In genomic region chr2:9970386-9971044, GRCh38 we compare ENCODE assay signal across 18 cellular contexts. TPM values are rescaled to one million over a fixed set of nuclear protein-coding genes. Genes with fewer than 3 reads are reported as not detected.
A peak's percentile ranks its signal among the peaks of the same experiment; 100 is the strongest.
DNase-seq lines count a peak whose midpoint lies in the region; FAIRE-seq and TF ChIP-seq lines count a peak whose summit lies in the region.
"Had no signal": no experiment of that assay in that cellular context is flagged by ENCODE, and none has a peak within 500 bp of the region (broad histone marks: within the 10 kb centered on the region; RNA-seq: fewer than 3 reads in every experiment).

No MANE protein-coding gene starts in this region.

- DNase-seq in PC-9 (no peak), fibroblast of peridontal ligament (ENCODE audit: extremely low read depth) (peak; percentile 47), small intestine (no peak), thyroid gland (no peak), lower leg skin (ENCODE audit: low spot score in 2 of 2) (no peak)
- DNase-seq in effector CD8-positive, alpha-beta T cell (lab: John Stamatoyannopoulos, UW): no peak
- DNase-seq: activated naive CD8-positive, alpha-beta T cell treated with anti-CD3 and anti-CD28 coated beads for 36 hours; C1 segment of cervical spinal cord; colonic mucosa; DMS153; GF-D8; NCI-H1436; pancreas; stimulated activated CD4-positive, alpha-beta T cell treated with anti-CD3 and anti-CD28 coated beads, Interleukin-4, amount 100 ng/mL, for 24 hours had no signal

- H3K79me2 ChIP-seq in PC-9 (ENCODE audit: low read depth) (peaks cover 18% of the 10 kb centered on the region), parathyroid adenoma (no peaks in the 10 kb centered on the region)

- H3K9ac ChIP-seq in parathyroid adenoma: no peak overlapping the region

- no TSS peak for BruUV-seq in PC-9 (replicated peaks; lab: Mats Ljungman, UMichigan)

- no peak overlapping the region; the same call in 1 of the 2 replicates for H3K4me3 ChIP-seq in PC-9
- H3K4me3 ChIP-seq in parathyroid adenoma (ENCODE audit: low read depth, low read length): no peak overlapping the region
- H3K4me3 ChIP-seq in small intestine (ENCODE audit: low read depth in 1 of 2, low read length in 2 of 2): no peak overlapping the region
- H3K4me3 ChIP-seq in thyroid gland (replicated peaks in 1 of 3): no peak overlapping the region
- H3K4me3 ChIP-seq in lower leg skin (ENCODE audit: low read depth, poor library complexity, severe bottlenecking): no peak overlapping the region
- H3K4me3 ChIP-seq: colonic mucosa, GM12878, pancreas had no signal

- H3K27ac ChIP-seq in C4-2B (peak overlapping the region; percentile 43; the same call in 1 of the 2 replicates), PC-9 (peak overlapping the region; percentile 76), parathyroid adenoma (peak overlapping the region; percentile 49), small intestine (ENCODE audit: low read depth in 1 of 2, low read length in 1 of 2) (no peak overlapping the region), thyroid gland (no peak overlapping the region)
- H3K27ac ChIP-seq: colonic mucosa, HL-60, pancreas had no signal

- H3K9me3 ChIP-seq in PC-9 (ENCODE audit: insufficient read depth, low read depth) (no peaks in the 10 kb centered on the region), parathyroid adenoma (ENCODE audit: control insufficient read depth, low read length) (no peaks in the 10 kb centered on the region), small intestine (ENCODE audit: control insufficient read depth, low read depth) (no peaks in the 10 kb centered on the region), thyroid gland (no peaks in the 10 kb centered on the region)
- H3K9me3 ChIP-seq: colonic mucosa, pancreas had no signal

- TF ChIP-seq CTCF in C4-2B (conservative IDR thresholded peaks at IDR 0.05) (no peak), PC-9 (conservative IDR thresholded peaks at IDR 0.05) (no peak), parathyroid adenoma (IDR thresholded peaks at IDR 0.05) (no peak), thyroid gland (IDR thresholded peaks at IDR 0.05) (no peak), lower leg skin (IDR thresholded peaks at IDR 0.05) (no peak)

- WGBS in small intestine, 3 donors: 71 to 87% (median 82%) methylated on average over 10 of the region's 10 CpGs
- WGBS in thyroid gland, 2 donors: 72 to 78% methylated on average over 10 of the region's 10 CpGs
- WGBS in lower leg skin, 2 donors: 55 to 56% methylated on average over 10 of the region's 10 CpGs

- H3K4me2 ChIP-seq in PC-9: peak overlapping the region; percentile 63
- H3K4me2 ChIP-seq in parathyroid adenoma (ENCODE audit: low read length): peak overlapping the region; percentile 44

- no peaks in the 10 kb centered on the region for H3K9me2 ChIP-seq in PC-9 (ENCODE audit: insufficient read depth)

- FAIRE-seq in small intestine (lab: Jason Lieb, UNC): no peak
- FAIRE-seq: GM12878, pancreas had no signal

- TF ChIP-seq POLR2A in thyroid gland (IDR thresholded peaks at IDR 0.05): no peak
- TF ChIP-seq POLR2A in lower leg skin (IDR thresholded peaks at IDR 0.05): no peak

- POLR2A ChIA-PET in PC-9 (lab: Charles Lee; ENCODE audit: unreplicated experiment): no interaction called here

- peaks cover 43% of the 10 kb centered on the region for H3F3A ChIP-seq in PC-9 (ENCODE audit: insufficient read depth, low read depth)

- peaks cover 53% of the 10 kb centered on the region for H3K4me1 ChIP-seq in PC-9 (replicated peaks; ENCODE audit: insufficient read depth)
- H3K4me1 ChIP-seq in parathyroid adenoma: peaks cover 72% of the 10 kb centered on the region
- H3K4me1 ChIP-seq in small intestine (ENCODE audit: control insufficient read depth in 2 of 2, insufficient read depth in 1 of 2, low read depth in 1 of 2, low read length in 1 of 2): no peaks in the 10 kb centered on the region
- peaks cover 14 to 37% of the 10 kb centered on the region in 2 donors for H3K4me1 ChIP-seq in thyroid gland
- H3K4me1 ChIP-seq: colonic mucosa had no signal

- H3K36me3 ChIP-seq in PC-9 (ENCODE audit: low read depth) (peaks cover 30% of the 10 kb centered on the region; the same call in 1 of the 2 replicates), parathyroid adenoma (ENCODE audit: control insufficient read depth, insufficient read depth, low read length) (no peaks in the 10 kb centered on the region), small intestine (ENCODE audit: control insufficient read depth in 2 of 2, insufficient read depth in 2 of 2, low read length in 2 of 2) (no peaks in the 10 kb centered on the region), thyroid gland (no peaks in the 10 kb centered on the region)
- H3K36me3 ChIP-seq: colonic mucosa, pancreas had no signal

- H3K27me3 ChIP-seq in PC-9 (ENCODE audit: insufficient read depth, low read depth) (no peaks in the 10 kb centered on the region), parathyroid adenoma (ENCODE audit: control insufficient read depth, insufficient read depth, low read length) (no peaks in the 10 kb centered on the region), small intestine (ENCODE audit: control insufficient read depth in 2 of 2, insufficient read depth in 2 of 2, low read length in 2 of 2) (no peaks in the 10 kb centered on the region), thyroid gland (no peaks in the 10 kb centered on the region)
- H3K27me3 ChIP-seq: colonic mucosa, pancreas had no signal

- CTCF ChIA-PET in PC-9 (lab: Charles Lee): interaction anchor here (0.6 to 1.2 kb wide), 2 partner anchors 71 to 170 kb away, joined by 3 read pairs; no protein-coding TSS in a partner anchor

- intact Hi-C loops in PC-9 (cut with micrococcal nuclease; ENCODE audit: unreplicated experiment) (loop anchor here (1.0 to 2.0 kb wide), 2 partner anchors 8 to 66 kb away; no protein-coding TSS in a partner anchor), thyroid gland (cut with DNase I) (no loop called here), lower leg skin (cut with DNase I; ENCODE audit: low total_unique reads) (no loop called here)

- H2AFZ ChIP-seq in PC-9 (no peak overlapping the region), parathyroid adenoma (peak overlapping the region; percentile 26)

- H4K20me1 ChIP-seq in PC-9 (ENCODE audit: insufficient read depth): no peaks in the 10 kb centered on the region

RNA-seq across cellular contexts. Expression of gene GRHL1, which starts 19.0 kb away (rescaled TPM):
- total RNA-seq in PC-9 (2021) (8.6 and 10.6 TPM in 2 replicates), thyroid gland (10 to 100 TPM in 1 of 4 donors, 1 to 10 TPM in 3; 6.2 to 12.1 (median 8.2) TPM), lower leg skin (100 to 1,000 TPM; 104 to 134 (median 115) TPM)
- under 1 TPM; 0.45 to 0.73 (median 0.54) TPM for polyA plus RNA-seq in small intestine

Comparison
In these comparisons a context has a peak if more than half of its experiments do, and no peak if none do; other contexts are left out.
1. H3K27ac ChIP-seq: peak in C4-2B (single experiment), PC-9 (single experiment) and parathyroid adenoma (single experiment); none in small intestine (0 of 2) and thyroid gland (0 of 3).